ENCODE assay signal across 15 cellular contexts in the genomic region with DNA sequence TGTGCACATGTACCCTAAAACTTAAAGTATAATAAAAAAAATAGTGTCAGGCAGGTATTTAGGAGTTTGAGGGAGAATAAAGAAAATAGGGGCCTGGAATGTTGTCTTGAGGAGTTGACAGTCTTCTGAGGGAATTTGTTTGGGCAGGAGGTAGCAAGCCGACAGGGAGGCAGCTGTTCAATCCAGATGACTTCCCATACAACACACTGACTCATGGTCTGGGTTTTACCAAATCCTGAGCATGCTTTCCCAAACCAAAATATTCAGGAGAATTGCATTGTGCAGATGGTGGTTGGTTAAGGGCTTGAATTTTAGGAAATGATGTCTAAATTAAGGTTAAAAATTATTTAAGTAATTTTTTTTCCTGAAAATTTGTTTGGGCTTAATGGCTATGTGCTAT.
DNase-seq lines count a peak whose midpoint lies in the region; ATAC-seq, FAIRE-seq and TF ChIP-seq lines count a peak whose summit lies in the region.
"Had no signal": no experiment of that assay in that cellular context is flagged by ENCODE, and none has a peak within 500 bp of the region (broad histone marks: within the 10 kb centered on the region; RNA-seq: fewer than 3 reads in every experiment).

No MANE protein-coding gene starts in this region.

- H2BK20ac ChIP-seq in IMR-90 (ENCODE audit: low read depth, low read length): no peak overlapping the region

- H3K56ac ChIP-seq in IMR-90 (ENCODE audit: extremely low read depth, insufficient read depth, low read length): no peak overlapping the region

- TF ChIP-seq POLR2A in IMR-90 (IDR thresholded peaks at IDR 0.05; ENCODE audit: low read depth, low read length): no peak

- peaks cover 4% of the 10 kb centered on the region; the same call in 1 of the 2 replicates for H3K4me1 ChIP-seq in IMR-90 (ENCODE audit: control insufficient read depth, insufficient read depth, low read length)
- peaks cover 9% of the 10 kb centered on the region for H3K4me1 ChIP-seq in astrocyte (ENCODE audit: insufficient read depth, low read length)
- H3K4me1 ChIP-seq: esophagus squamous epithelium, upper lobe of right lung had no signal

- no peak for FAIRE-seq in astrocyte (lab: Jason Lieb, UNC)
- FAIRE-seq: A204.1, D721Med had no signal

- H3K4me1 Mint-ChIP-seq in T-helper 2 cell treated with Interferon-gamma antibody and Interleukin-4, amounts not matched to agents 5 μg/mL and 100 μg/mL, for 36 hours (ENCODE audit: low read depth): peaks cover 58% of the 10 kb centered on the region
- peaks cover 32% of the 10 kb centered on the region for H3K4me1 Mint-ChIP-seq in astrocyte (ENCODE audit: low read depth, unreplicated experiment)

- in situ Hi-C loops in IMR-90 (cut with MboI; ENCODE audit: low sequenced_read_pairs): no loop called here

- no peaks in the 10 kb centered on the region for H3K79me2 ChIP-seq in astrocyte (ENCODE audit: insufficient read depth, low read length)

- no peak overlapping the region for H3K4me3 ChIP-seq in IMR-90 (ENCODE audit: insufficient read depth, low read depth, low read length)
- H3K4me3 ChIP-seq in astrocyte (ENCODE audit: insufficient read depth, low read depth, low read length): no peak overlapping the region
- H3K4me3 ChIP-seq: esophagus squamous epithelium, upper lobe of right lung had no signal

- no peak overlapping the region for H4K91ac ChIP-seq in IMR-90 (ENCODE audit: insufficient read depth, low read depth, low read length)

- no peaks in the 10 kb centered on the region for H3K79me1 ChIP-seq in IMR-90 (ENCODE audit: low read depth in 1 of 2, low read length in 2 of 2)

- peak overlapping the region; percentile 55 for H3K4me3 Mint-ChIP-seq in T-helper 2 cell treated with Interferon-gamma antibody and Interleukin-4, amounts not matched to agents 5 μg/mL and 100 μg/mL, for 36 hours
- no peak overlapping the region for H3K4me3 Mint-ChIP-seq in astrocyte (ENCODE audit: unreplicated experiment)

- H3K27me3 Mint-ChIP-seq in T-helper 2 cell treated with Interferon-gamma antibody and Interleukin-4, amounts not matched to agents 5 μg/mL and 100 μg/mL, for 36 hours (ENCODE audit: low read depth): no peaks in the 10 kb centered on the region
- H3K27me3 Mint-ChIP-seq in astrocyte (ENCODE audit: low read depth, unreplicated experiment): no peaks in the 10 kb centered on the region

- dilution Hi-C loops in IMR-90 (cut with HindIII; ENCODE audit: low sequenced_read_pairs, unreplicated experiment): no loop called here

- no TSS peak for BruUV-seq in IMR-90 (replicated peaks; lab: Mats Ljungman, UMichigan)

- no peak overlapping the region for H2AFZ ChIP-seq in IMR-90 (replicated peaks; ENCODE audit: low read length, poor library complexity)
- H2AFZ ChIP-seq in astrocyte (ENCODE audit: low read depth, low read length): no peak overlapping the region

- CTCF ChIA-PET in IMR-90 (lab: Yijun Ruan, JAX): interaction anchor here (1.3 kb wide), 1 partner anchor 10 kb away, joined by 5 read pairs; no protein-coding TSS in a partner anchor

- no peak overlapping the region for H2BK15ac ChIP-seq in IMR-90 (ENCODE audit: low read depth, low read length)

- POLR2A ChIA-PET in IMR-90 (lab: Charles Lee; ENCODE audit: unreplicated experiment): no interaction called here

- H2AK5ac ChIP-seq in IMR-90 (ENCODE audit: low read depth, low read length): no peak overlapping the region

- H3K14ac ChIP-seq in IMR-90 (replicated peaks; ENCODE audit: low read depth, low read length): no peak overlapping the region

- H3K9ac ChIP-seq in IMR-90 (ENCODE audit: low read depth, low read length) (no peak overlapping the region), astrocyte (ENCODE audit: low read length) (no peak overlapping the region)

- no peak overlapping the region for H2BK5ac ChIP-seq in IMR-90 (ENCODE audit: low read depth, low read length, poor library complexity, severe bottlenecking)

- H3K23ac ChIP-seq in IMR-90 (ENCODE audit: low read depth, low read length): no peak overlapping the region

- H2AK9ac ChIP-seq in IMR-90 (replicated peaks; ENCODE audit: low read depth, low read length, poor library complexity): no peak overlapping the region

- H3K27me3 ChIP-seq in IMR-90 (ENCODE audit: control insufficient read depth, insufficient read depth, low read length) (no peaks in the 10 kb centered on the region), astrocyte (ENCODE audit: insufficient read depth, low read length) (no peaks in the 10 kb centered on the region)
- H3K27me3 ChIP-seq: esophagus squamous epithelium, upper lobe of right lung had no signal

- no peaks in the 10 kb centered on the region for H3K9me3 ChIP-seq in IMR-90 (ENCODE audit: control insufficient read depth, insufficient read depth, low read length)
- H3K9me3 ChIP-seq in astrocyte (ENCODE audit: insufficient read depth, low read depth, low read length): no peaks in the 10 kb centered on the region
- H3K9me3 ChIP-seq: esophagus squamous epithelium, upper lobe of right lung had no signal

- no peak for TF ChIP-seq RAD21 in IMR-90 (IDR thresholded peaks at IDR 0.05; ENCODE audit: low read length)

- ATAC-seq in IMR-90 (ENCODE audit: low read depth) (peak; percentile 37; the same call in 1 of the 2 replicates), HG03025 (IDR thresholded peaks at IDR 0.05; ENCODE audit: low FRiP score, unreplicated experiment) (no peak), GM18868 (IDR thresholded peaks at IDR 0.05; ENCODE audit: unreplicated experiment) (no peak)
- ATAC-seq: upper lobe of right lung had no signal

- TF ChIP-seq CTCF in IMR-90 (conservative IDR thresholded peaks at IDR 0.05; ENCODE audit: low read depth, low read length): no peak
- no peak for TF ChIP-seq CTCF in astrocyte (IDR thresholded peaks at IDR 0.05; ENCODE audit: insufficient read depth, low read depth, low read length)

- WGBS in IMR-90 (ENCODE audit: extremely low coverage in 2 of 2, insufficient read length in 1 of 2), 2 experiments: no CpG with 5 or more reads among the region's 1 CpG

- intact Hi-C loops in IMR-90 (cut with micrococcal nuclease): no loop called here

- H3K9me1 ChIP-seq in IMR-90 (ENCODE audit: insufficient read depth, low read length): no peaks in the 10 kb centered on the region

- peaks cover 6% of the 10 kb centered on the region for H3K9me3 Mint-ChIP-seq in T-helper 2 cell treated with Interferon-gamma antibody and Interleukin-4, amounts not matched to agents 5 μg/mL and 100 μg/mL, for 36 hours
- peaks cover 2% of the 10 kb centered on the region for H3K9me3 Mint-ChIP-seq in astrocyte (ENCODE audit: unreplicated experiment)

- no peak overlapping the region for H3K27ac ChIP-seq in IMR-90 (ENCODE audit: insufficient read depth, low read length)
- no peak overlapping the region for H3K27ac ChIP-seq in astrocyte (ENCODE audit: low read depth, low read length)
- H3K27ac ChIP-seq: RWPE1, upper lobe of right lung, VCaP had no signal

- H3K36me3 Mint-ChIP-seq in T-helper 2 cell treated with Interferon-gamma antibody and Interleukin-4, amounts not matched to agents 5 μg/mL and 100 μg/mL, for 36 hours (ENCODE audit: low read depth): peaks cover 2% of the 10 kb centered on the region
- no peaks in the 10 kb centered on the region for H3K36me3 Mint-ChIP-seq in astrocyte (ENCODE audit: low read depth, unreplicated experiment)

- no peak overlapping the region for H3K18ac ChIP-seq in IMR-90 (ENCODE audit: low read depth, low read length)

- H4K5ac ChIP-seq in IMR-90 (ENCODE audit: low read depth, low read length): no peak overlapping the region

- H4K8ac ChIP-seq in IMR-90 (ENCODE audit: low read depth in 2 of 2, low read length in 2 of 2): no peak overlapping the region

- no peak overlapping the region for H2BK120ac ChIP-seq in IMR-90 (ENCODE audit: low read depth, low read length)

- no peak for DNase-seq in T-helper 2 cell treated with Interferon-gamma antibody and Interleukin-4, amounts not matched to agents 5 μg/mL and 100 μg/mL, for 36 hours (ENCODE audit: low spot score)
- DNase-seq in T-helper 2 cell: no peak
- DNase-seq in IMR-90: peak; percentile 72
- peak; percentile 88 for DNase-seq in astrocyte (ENCODE audit: low read depth)
- DNase-seq in iris pigment epithelial cell (ENCODE audit: low read depth): peak; percentile 43
- no peak for DNase-seq in UCSD-AML1 (lab: John Stamatoyannopoulos, UW; ENCODE audit: unreplicated experiment)
- DNase-seq: esophagus squamous epithelium, NCI-H526, upper lobe of right lung had no signal

- no peaks in the 10 kb centered on the region for H3K36me3 ChIP-seq in IMR-90 (ENCODE audit: control insufficient read depth, insufficient read depth, low read length)
- H3K36me3 ChIP-seq in astrocyte (ENCODE audit: insufficient read depth, low read length): no peaks in the 10 kb centered on the region
- H3K36me3 ChIP-seq: esophagus squamous epithelium, upper lobe of right lung had no signal

- peak overlapping the region; percentile 99 for H3K27ac Mint-ChIP-seq in T-helper 2 cell treated with Interferon-gamma antibody and Interleukin-4, amounts not matched to agents 5 μg/mL and 100 μg/mL, for 36 hours
- peak overlapping the region; percentile 16 for H3K27ac Mint-ChIP-seq in astrocyte (ENCODE audit: unreplicated experiment)

- H4K20me1 ChIP-seq in IMR-90 (ENCODE audit: insufficient read depth, low read length) (no peaks in the 10 kb centered on the region), astrocyte (ENCODE audit: insufficient read depth, low read length) (no peaks in the 10 kb centered on the region)

- no peak overlapping the region for H3K4ac ChIP-seq in IMR-90 (ENCODE audit: low read depth, low read length)

- H3K4me2 ChIP-seq in IMR-90 (ENCODE audit: low read depth, low read length): no peak overlapping the region
- no peak overlapping the region for H3K4me2 ChIP-seq in astrocyte (ENCODE audit: low read length)

TF ChIP-seq in IMR-90, 13 proteins besides CTCF, POLR2A, EP300 and RAD21 (continues in another document):
- TF ChIP-seq RCOR1 (IDR thresholded peaks at IDR 0.05; ENCODE audit: insufficient replicate concordance, low read length) (no peak), FOS (IDR thresholded peaks at IDR 0.05; ENCODE audit: low read depth, low read length) (no peak), RFX5 (IDR thresholded peaks at IDR 0.05; ENCODE audit: low read depth, low read length) (no peak), SMC3 (IDR thresholded peaks at IDR 0.05; ENCODE audit: low read depth, low read length) (no peak), CHD1 (IDR thresholded peaks at IDR 0.05; ENCODE audit: low read depth, low read length) (no peak), MAFK (IDR thresholded peaks at IDR 0.05; ENCODE audit: low read depth, low read length) (no peak)
- TF ChIP-seq, protein P1, sequence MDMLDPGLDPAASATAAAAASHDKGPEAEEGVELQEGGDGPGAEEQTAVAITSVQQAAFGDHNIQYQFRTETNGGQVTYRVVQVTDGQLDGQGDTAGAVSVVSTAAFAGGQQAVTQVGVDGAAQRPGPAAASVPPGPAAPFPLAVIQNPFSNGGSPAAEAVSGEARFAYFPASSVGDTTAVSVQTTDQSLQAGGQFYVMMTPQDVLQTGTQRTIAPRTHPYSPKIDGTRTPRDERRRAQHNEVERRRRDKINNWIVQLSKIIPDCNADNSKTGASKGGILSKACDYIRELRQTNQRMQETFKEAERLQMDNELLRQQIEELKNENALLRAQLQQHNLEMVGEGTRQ (IDR thresholded peaks at IDR 0.05; ENCODE audit: low read depth, low read length): no peak

Comparison
In these comparisons a context has a peak if more than half of its experiments do, and no peak if none do; other contexts are left out.
1. DNase-seq: peak in IMR-90 (single experiment), astrocyte (single experiment) and iris pigment epithelial cell (single experiment); none in T-helper 2 cell treated with Interferon-gamma antibody and Interleukin-4, amounts not matched to agents 5 μg/mL and 100 μg/mL, for 36 hours (single experiment), T-helper 2 cell (0 of 5) and UCSD-AML1 (single experiment).